Comparison of ENCODE assay signal across 1 cellular context in genomic region chr11:2510626-2511402, GRCh38.
TF ChIP-seq lines count a peak whose summit lies in the region.

No MANE protein-coding gene starts in this region.

TF ChIP-seq in WTC11, 78 proteins besides CTCF, POLR2A, EP300 and RAD21 (continued from another document):
- no peak for TF ChIP-seq USF1 (CRISPR knock-in tag; IDR thresholded peaks at IDR 0.05)
- TF ChIP-seq ZNF232 (CRISPR knock-in tag; IDR thresholded peaks at IDR 0.05), result no peak
- no peak for TF ChIP-seq ETV6 (CRISPR knock-in tag; IDR thresholded peaks at IDR 0.05)
- TF ChIP-seq ARID4B (CRISPR knock-in tag; IDR thresholded peaks at IDR 0.05; ENCODE audit: borderline replicate concordance), result no peak
- TF ChIP-seq TEAD1 (CRISPR knock-in tag; IDR thresholded peaks at IDR 0.05), result no peak
- TF ChIP-seq RELA (CRISPR knock-in tag; IDR thresholded peaks at IDR 0.05; ENCODE audit: borderline replicate concordance), result no peak
